In the genomic region with DNA sequence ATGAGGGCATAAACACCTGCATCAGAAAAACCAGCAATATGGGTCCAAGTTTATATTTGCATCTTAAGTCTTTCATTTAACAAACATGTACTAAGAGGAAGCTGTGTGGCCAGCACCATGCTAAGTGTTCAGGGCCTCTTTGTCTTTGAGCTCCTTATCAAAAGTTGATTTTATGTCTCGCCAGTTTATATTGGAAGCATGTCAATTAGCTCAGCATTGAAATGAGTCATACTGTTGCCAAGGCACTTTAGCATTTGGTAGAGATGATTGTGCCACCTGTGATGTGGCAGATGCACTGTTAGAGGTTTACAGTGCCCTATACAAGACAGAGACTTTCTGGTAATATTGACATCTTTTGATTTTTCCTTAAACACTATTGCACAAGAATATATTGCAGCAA, we compare ENCODE assay signal across 12 cellular contexts.
DNase-seq lines count a peak whose midpoint lies in the region; ATAC-seq, FAIRE-seq and TF ChIP-seq lines count a peak whose summit lies in the region.
"Had no signal": no experiment of that assay in that cellular context is flagged by ENCODE, and none has a peak within 500 bp of the region (broad histone marks: within the 10 kb centered on the region; RNA-seq: fewer than 3 reads in every experiment).

No MANE protein-coding gene starts in this region.

- no peak for TF ChIP-seq CTCF in epithelial cell of esophagus (IDR thresholded peaks at IDR 0.05; ENCODE audit: insufficient read depth, low read depth, low read length, missing control alignments)

- no peak overlapping the region for H3K27ac Mint-ChIP-seq in activated T-cell treated with anti-CD3 and anti-CD28 coated beads, Interleukin-2, amount 50 U/mL, for 72 hours
- no peak overlapping the region for H3K27ac Mint-ChIP-seq in activated naive CD4-positive, alpha-beta T cell treated with anti-CD3 and anti-CD28 coated beads, Interleukin-2, amount 50 U/mL, for 72 hours
- H3K27ac Mint-ChIP-seq: activated CD4-positive, alpha-beta memory T cell treated with anti-CD3 and anti-CD28 coated beads, Interleukin-2, amount 10 ng/mL, durations not matched to agents 7 days and 5 days; activated naive CD4-positive, alpha-beta T cell treated with anti-CD3 and anti-CD28 coated beads, Interleukin-2, amount 10 ng/mL, durations not matched to agents 7 days and 5 days had no signal

- H3K27me3 Mint-ChIP-seq in activated T-cell treated with anti-CD3 and anti-CD28 coated beads, Interleukin-2, amount 50 U/mL, for 72 hours (ENCODE audit: low read depth): no peaks in the 10 kb centered on the region
- H3K27me3 Mint-ChIP-seq: activated naive CD4-positive, alpha-beta T cell treated with anti-CD3 and anti-CD28 coated beads, Interleukin-2, amount 10 ng/mL, durations not matched to agents 7 days and 5 days had no signal

- FAIRE-seq in H54 (lab: Jason Lieb, UNC): peak; percentile 97
- FAIRE-seq: GM18507 had no signal

- no peak overlapping the region for H3K4me3 ChIP-seq in epithelial cell of esophagus (ENCODE audit: low read length)

- H3K36me3 Mint-ChIP-seq in activated T-cell treated with anti-CD3 and anti-CD28 coated beads, Interleukin-2, amount 50 U/mL, for 72 hours (ENCODE audit: insufficient read depth in 2 of 2): no peaks in the 10 kb centered on the region
- H3K36me3 Mint-ChIP-seq in activated naive CD4-positive, alpha-beta T cell treated with anti-CD3 and anti-CD28 coated beads, Interleukin-2, amount 50 U/mL, for 72 hours: no peaks in the 10 kb centered on the region
- H3K36me3 Mint-ChIP-seq: activated naive CD4-positive, alpha-beta T cell treated with anti-CD3 and anti-CD28 coated beads, Interleukin-2, amount 10 ng/mL, durations not matched to agents 7 days and 5 days had no signal

- no peaks in the 10 kb centered on the region for H3K4me1 Mint-ChIP-seq in activated T-cell treated with anti-CD3 and anti-CD28 coated beads, Interleukin-2, amount 50 U/mL, for 72 hours (ENCODE audit: low read depth)
- H3K4me1 Mint-ChIP-seq: activated CD4-positive, alpha-beta memory T cell treated with anti-CD3 and anti-CD28 coated beads, Interleukin-2, amount 10 ng/mL, durations not matched to agents 7 days and 5 days; activated naive CD4-positive, alpha-beta T cell treated with anti-CD3 and anti-CD28 coated beads, Interleukin-2, amount 10 ng/mL, durations not matched to agents 7 days and 5 days had no signal

- peak; percentile 11 for DNase-seq in H54 (ENCODE audit: insufficient read length, low spot score)
- peak; percentile 39 for DNase-seq in NCI-H226
- peak; percentile 62 for DNase-seq in epithelial cell of esophagus (ENCODE audit: low read depth)
- DNase-seq in pulmonary artery endothelial cell (ENCODE audit: low read depth, low spot score): peak; percentile 50
- DNase-seq in activated T-cell treated with anti-CD3 and anti-CD28 coated beads, Interleukin-2, amount 50 U/mL, for 72 hours: no peak
- DNase-seq in activated naive CD4-positive, alpha-beta T cell treated with anti-CD3 and anti-CD28 coated beads, Interleukin-2, amount 50 U/mL, for 72 hours (ENCODE audit: low spot score in 2 of 2): no peak
- no peak for DNase-seq in activated CD4-positive, alpha-beta T cell treated with anti-CD3 and anti-CD28 coated beads, Interleukin-2, amount 50 U/mL, for 48 hours
- DNase-seq: activated CD4-positive, alpha-beta memory T cell treated with anti-CD3 and anti-CD28 coated beads, Interleukin-2, amount 10 ng/mL, durations not matched to agents 7 days and 5 days; activated naive CD4-positive, alpha-beta T cell treated with anti-CD3 and anti-CD28 coated beads, Interleukin-2, amount 10 ng/mL, durations not matched to agents 7 days and 5 days; DMS153; substantia nigra had no signal

- no peak for ATAC-seq in activated T-cell treated with anti-CD3 and anti-CD28 coated beads, Interleukin-2, amount 50 U/mL, for 72 hours (replicated peaks in 1 of 2)
- ATAC-seq in activated naive CD4-positive, alpha-beta T cell treated with anti-CD3 and anti-CD28 coated beads, Interleukin-2, amount 50 U/mL, for 72 hours: no peak

- no peak overlapping the region for H3K4me3 Mint-ChIP-seq in activated T-cell treated with anti-CD3 and anti-CD28 coated beads, Interleukin-2, amount 50 U/mL, for 72 hours
- H3K4me3 Mint-ChIP-seq: activated CD4-positive, alpha-beta memory T cell treated with anti-CD3 and anti-CD28 coated beads, Interleukin-2, amount 10 ng/mL, durations not matched to agents 7 days and 5 days; activated naive CD4-positive, alpha-beta T cell treated with anti-CD3 and anti-CD28 coated beads, Interleukin-2, amount 10 ng/mL, durations not matched to agents 7 days and 5 days had no signal

- H3K9me3 Mint-ChIP-seq in activated T-cell treated with anti-CD3 and anti-CD28 coated beads, Interleukin-2, amount 50 U/mL, for 72 hours: no peaks in the 10 kb centered on the region
- no peaks in the 10 kb centered on the region for H3K9me3 Mint-ChIP-seq in activated naive CD4-positive, alpha-beta T cell treated with anti-CD3 and anti-CD28 coated beads, Interleukin-2, amount 50 U/mL, for 72 hours
- H3K9me3 Mint-ChIP-seq: activated CD4-positive, alpha-beta memory T cell treated with anti-CD3 and anti-CD28 coated beads, Interleukin-2, amount 10 ng/mL, durations not matched to agents 7 days and 5 days; activated naive CD4-positive, alpha-beta T cell treated with anti-CD3 and anti-CD28 coated beads, Interleukin-2, amount 10 ng/mL, durations not matched to agents 7 days and 5 days had no signal

- TF ChIP-seq POLR2A in H54 (IDR thresholded peaks at IDR 0.05; ENCODE audit: low read depth, low read length): no peak

Comparison
In these comparisons a context has a peak if more than half of its experiments do, and no peak if none do; other contexts are left out.
1. DNase-seq: peak in H54 (single experiment), NCI-H226 (single experiment), epithelial cell of esophagus (single experiment) and pulmonary artery endothelial cell (single experiment); none in activated T-cell treated with anti-CD3 and anti-CD28 coated beads, Interleukin-2, amount 50 U/mL, for 72 hours (0 of 2), activated naive CD4-positive, alpha-beta T cell treated with anti-CD3 and anti-CD28 coated beads, Interleukin-2, amount 50 U/mL, for 72 hours (0 of 2) and activated CD4-positive, alpha-beta T cell treated with anti-CD3 and anti-CD28 coated beads, Interleukin-2, amount 50 U/mL, for 48 hours (0 of 2).